In genomic region chr12:124388679-124389536, GRCh38 we compare ENCODE assay signal across 8 cellular contexts.
DNase-seq lines count a peak whose midpoint lies in the region; TF ChIP-seq lines count a peak whose summit lies in the region.

No MANE protein-coding gene starts in this region.

- H3K27me3 Mint-ChIP-seq in mesothelial cell of epicardium (ENCODE audit: low read depth): no peaks in the 10 kb centered on the region

- peak overlapping the region; percentile 89 for H3K27ac Mint-ChIP-seq in mesothelial cell of epicardium

- TF ChIP-seq CTCF in mesothelial cell of epicardium (IDR thresholded peaks at IDR 0.05; ENCODE audit: unreplicated experiment): no peak

- DNase-seq in ELF-1 (ENCODE audit: low read depth, low spot score) (peak; percentile 73), NCI-H2171 treated with DMSO at 0.1 percent for 48 hours (lab: John Stamatoyannopoulos, UW) (peak; percentile 81), activated T-cell treated with anti-CD3 and anti-CD28 coated beads for 24 hours (ENCODE audit: low read depth) (peak; percentile 48), epidermal melanocyte (ENCODE audit: insufficient read length, low spot score) (peak; percentile 89), mesothelial cell of epicardium (ENCODE audit: low spot score in 2 of 2, unreplicated experiment in 2 of 2) (peak; percentile 61 to 69), NCI-H524 treated with DMSO at 0.1 percent for 48 hours (lab: John Stamatoyannopoulos, UW) (no peak)
- DNase-seq in stimulated activated CD4-positive, alpha-beta T cell treated with anti-CD3 and anti-CD28 coated beads, TNF-alpha, amount 100 ng/mL, for 4 hours (ENCODE audit: low read depth in 3 of 3): peak; percentile 23 to 48 (median 41)
- no peak for DNase-seq in NK-92 treated with Interleukin-12 subunit alpha and Interleukin-12 subunit beta, amount 100 ng/mL, for 24 hours (lab: John Stamatoyannopoulos, UW)

- H3K4me1 Mint-ChIP-seq in mesothelial cell of epicardium: peaks cover 65% of the 10 kb centered on the region

- no peaks in the 10 kb centered on the region for H3K36me3 Mint-ChIP-seq in mesothelial cell of epicardium

- H3K4me3 Mint-ChIP-seq in mesothelial cell of epicardium: peak overlapping the region; percentile 75

- no peaks in the 10 kb centered on the region for H3K9me3 Mint-ChIP-seq in mesothelial cell of epicardium

Comparison
In these comparisons a context has a peak if more than half of its experiments do, and no peak if none do; other contexts are left out.
1. DNase-seq: peak in ELF-1 (single experiment), NCI-H2171 treated with DMSO at 0.1 percent for 48 hours (single experiment), activated T-cell treated with anti-CD3 and anti-CD28 coated beads for 24 hours (single experiment), epidermal melanocyte (single experiment), mesothelial cell of epicardium (2 of 2) and stimulated activated CD4-positive, alpha-beta T cell treated with anti-CD3 and anti-CD28 coated beads, TNF-alpha, amount 100 ng/mL, for 4 hours (3 of 3); none in NK-92 treated with Interleukin-12 subunit alpha and Interleukin-12 subunit beta, amount 100 ng/mL, for 24 hours (single experiment) and NCI-H524 treated with DMSO at 0.1 percent for 48 hours (single experiment).